23 cellular contexts compared by ENCODE assay signal in genomic region chr10:14144491-14144890, GRCh38.
"Had no signal": no experiment of that assay in that cellular context is flagged by ENCODE, and none has a peak within 500 bp of the region (broad histone marks: within the 10 kb centered on the region; RNA-seq: fewer than 3 reads in every experiment).

No MANE protein-coding gene starts in this region.

- H3K9me3 ChIP-seq: gastrocnemius medialis, mucosa of descending colon, neutrophil, prostate gland, right atrium auricular region, testis, tibial nerve, upper lobe of left lung had no signal

- H3K27me3 ChIP-seq: gastrocnemius medialis, right atrium auricular region, testis, tibial nerve, upper lobe of left lung had no signal

- H2AFZ ChIP-seq: parathyroid adenoma had no signal

- H3K4me1 ChIP-seq: gastrocnemius medialis, parathyroid adenoma, prostate gland, right atrium auricular region, testis, tibial nerve, upper lobe of left lung had no signal

- H3K36me3 ChIP-seq: gastrocnemius medialis, neutrophil, prostate gland, right atrium auricular region, tibial nerve, upper lobe of left lung had no signal

- H3K9ac ChIP-seq: parathyroid adenoma had no signal

- H3K4me3 ChIP-seq: gastrocnemius medialis, lung, mucosa of descending colon, prostate gland, right atrium auricular region, testis, tibial nerve, upper lobe of left lung had no signal

- H3K27ac ChIP-seq: epithelial cell of prostate, gastrocnemius medialis, neutrophil, parathyroid adenoma, prostate gland, right atrium auricular region, testis, tibial nerve, upper lobe of left lung had no signal

- DNase-seq: effector CD8-positive, alpha-beta T cell; endodermal cell; foreskin fibroblast; gastrocnemius medialis; head of caudate nucleus; mucosa of descending colon; naive B cell; stimulated activated CD4-positive, alpha-beta T cell treated with anti-CD3 and anti-CD28 coated beads, Interleukin-2, amount 100 ng/mL, for 24 hours; stimulated activated CD4-positive, alpha-beta T cell treated with anti-CD3 and anti-CD28 coated beads, Interleukin-4, amount 100 ng/mL, for 24 hours; stimulated activated naive CD8-positive, alpha-beta T cell treated with anti-CD3 and anti-CD28 coated beads, Interleukin-15, Interleukin-2, amounts not matched to agents 100 U/mL and 50 U/mL, for 24 hours; testis; upper lobe of left lung had no signal

- ATAC-seq: esophagus mucosa; gastrocnemius medialis; mucosa of descending colon; natural killer cell treated with Interleukin-12 subunit alpha and Interleukin-12 subunit beta and Interleukin-15 and Interleukin-18, amount 100 ng/mL, for 72 hours; sciatic nerve; stimulated activated effector memory CD8-positive, alpha-beta T cell treated with anti-CD3 and anti-CD28 coated beads, Interleukin-12 subunit alpha, Interleukin-12 subunit beta, amount 100 ng/mL, for 72 hours; stimulated activated naive CD8-positive, alpha-beta T cell treated with anti-CD3 and anti-CD28 coated beads, Interleukin-15, Interleukin-2, amounts not matched to agents 100 U/mL and 50 U/mL, for 24 hours had no signal

- H3K79me2 ChIP-seq: parathyroid adenoma had no signal
